ENCODE assay signal across 8 cellular contexts in genomic region chr11:71342951-71343827, GRCh38.
DNase-seq lines count a peak whose midpoint lies in the region; ATAC-seq and TF ChIP-seq lines count a peak whose summit lies in the region.

No MANE protein-coding gene starts in this region.

- DNase-seq in NCI-H2171 treated with DMSO at 0.1 percent for 48 hours (lab: John Stamatoyannopoulos, UW) = peak; percentile 9
- DNase-seq in NCI-H2171 (lab: John Stamatoyannopoulos, UW) = no peak
- DNase-seq in activated T-cell treated with anti-CD3 and anti-CD28 coated beads, Interleukin-2, amount 50 U/mL, for 72 hours = peak; percentile 7 to 13
- peak; percentile 53 for DNase-seq in kidney tubule cell (ENCODE audit: low spot score)
- DNase-seq in activated CD4-positive, CD25-positive, alpha-beta regulatory T cell (lab: John Stamatoyannopoulos, UW) = no peak
- no peak for DNase-seq in Right ventricle myocardium superior
- DNase-seq in right atrium auricular region (ENCODE audit: low spot score) = no peak

- H3K36me3 Mint-ChIP-seq in activated T-cell treated with anti-CD3 and anti-CD28 coated beads, Interleukin-2, amount 50 U/mL, for 72 hours (ENCODE audit: insufficient read depth in 2 of 2) = no peaks in the 10 kb centered on the region

- no peak overlapping the region for H3K27ac ChIP-seq in right atrium auricular region

- H3K36me3 ChIP-seq in right atrium auricular region = no peaks in the 10 kb centered on the region

- no peaks in the 10 kb centered on the region for H3K9me3 ChIP-seq in right atrium auricular region

- peaks cover 23% of the 10 kb centered on the region for H3K27me3 Mint-ChIP-seq in activated T-cell treated with anti-CD3 and anti-CD28 coated beads, Interleukin-2, amount 50 U/mL, for 72 hours (ENCODE audit: low read depth)

- TF ChIP-seq CTCF in right atrium auricular region (IDR thresholded peaks at IDR 0.05) = peak in 1 of 2 donors; percentile 30

- no peaks in the 10 kb centered on the region for H3K4me1 Mint-ChIP-seq in activated T-cell treated with anti-CD3 and anti-CD28 coated beads, Interleukin-2, amount 50 U/mL, for 72 hours (ENCODE audit: low read depth)

- no peak overlapping the region for H3K4me3 ChIP-seq in right atrium auricular region

- no peak for TF ChIP-seq EP300 in Ishikawa (IDR thresholded peaks at IDR 0.05; ENCODE audit: borderline replicate concordance)

- ATAC-seq in activated T-cell treated with anti-CD3 and anti-CD28 coated beads, Interleukin-2, amount 50 U/mL, for 72 hours (replicated peaks in 1 of 2) = no peak
- ATAC-seq in Right ventricle myocardium superior (ENCODE audit: poor library complexity) = no peak

- no peak overlapping the region for H3K4me3 Mint-ChIP-seq in activated T-cell treated with anti-CD3 and anti-CD28 coated beads, Interleukin-2, amount 50 U/mL, for 72 hours

- H3K27me3 ChIP-seq in right atrium auricular region = no peaks in the 10 kb centered on the region

- H3K27ac Mint-ChIP-seq in activated T-cell treated with anti-CD3 and anti-CD28 coated beads, Interleukin-2, amount 50 U/mL, for 72 hours = no peak overlapping the region

- H3K9me3 Mint-ChIP-seq in activated T-cell treated with anti-CD3 and anti-CD28 coated beads, Interleukin-2, amount 50 U/mL, for 72 hours = no peaks in the 10 kb centered on the region

- intact Hi-C loops in Right ventricle myocardium superior (cut with DNase I) = no loop called here

- H3K4me1 ChIP-seq in right atrium auricular region = no peaks in the 10 kb centered on the region

- TF ChIP-seq RAD21 in Ishikawa (IDR thresholded peaks at IDR 0.05; ENCODE audit: low read depth) = peak; percentile 65

TF ChIP-seq in Ishikawa, 13 proteins besides CTCF, POLR2A, EP300 and RAD21:
- TF ChIP-seq NFIC (IDR thresholded peaks at IDR 0.05) (no peak), CREB1 (IDR thresholded peaks at IDR 0.05; ENCODE audit: low read depth) (no peak), CEBPB (IDR thresholded peaks at IDR 0.05) (no peak), REST (IDR thresholded peaks at IDR 0.05; ENCODE audit: low read depth) (no peak), TAF1 (IDR thresholded peaks at IDR 0.05; ENCODE audit: low read depth) (no peak)
- TF ChIP-seq, protein P1, sequence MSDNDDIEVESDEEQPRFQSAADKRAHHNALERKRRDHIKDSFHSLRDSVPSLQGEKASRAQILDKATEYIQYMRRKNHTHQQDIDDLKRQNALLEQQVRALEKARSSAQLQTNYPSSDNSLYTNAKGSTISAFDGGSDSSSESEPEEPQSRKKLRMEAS (IDR thresholded peaks at IDR 0.05) = no peak

Comparison
In these comparisons a context has a peak if more than half of its experiments do, and no peak if none do; other contexts are left out.
1. DNase-seq: peak in NCI-H2171 treated with DMSO at 0.1 percent for 48 hours (single experiment), activated T-cell treated with anti-CD3 and anti-CD28 coated beads, Interleukin-2, amount 50 U/mL, for 72 hours (2 of 2) and kidney tubule cell (single experiment); none in NCI-H2171 (single experiment), activated CD4-positive, CD25-positive, alpha-beta regulatory T cell (0 of 4), Right ventricle myocardium superior (single experiment) and right atrium auricular region (single experiment).